ENCODE assay signal across 1 cellular context in the genomic region with DNA sequence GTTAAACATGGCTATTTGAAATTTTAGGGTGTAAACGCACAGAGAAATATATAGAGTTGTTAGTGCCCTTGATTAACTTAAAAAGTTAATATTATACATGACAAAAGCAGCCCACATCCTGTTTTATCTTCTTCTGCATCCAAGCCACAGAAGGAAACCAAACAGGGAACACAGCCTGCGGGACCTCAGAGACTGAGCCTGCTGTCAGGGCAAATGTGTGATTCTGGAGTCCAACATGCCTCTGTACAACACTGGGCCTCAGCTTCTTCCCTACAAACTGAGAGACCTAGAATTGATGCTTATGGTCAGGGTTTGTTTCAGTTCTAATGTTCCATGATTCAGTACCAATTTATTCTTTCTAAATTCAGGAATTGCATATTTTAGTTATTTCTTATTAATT.
TF ChIP-seq lines count a peak whose summit lies in the region.

No MANE protein-coding gene starts in this region.

TF ChIP-seq in SK-N-SH, 30 proteins besides CTCF, POLR2A, EP300 and RAD21 (continued from another document):
- TF ChIP-seq, protein P1, sequence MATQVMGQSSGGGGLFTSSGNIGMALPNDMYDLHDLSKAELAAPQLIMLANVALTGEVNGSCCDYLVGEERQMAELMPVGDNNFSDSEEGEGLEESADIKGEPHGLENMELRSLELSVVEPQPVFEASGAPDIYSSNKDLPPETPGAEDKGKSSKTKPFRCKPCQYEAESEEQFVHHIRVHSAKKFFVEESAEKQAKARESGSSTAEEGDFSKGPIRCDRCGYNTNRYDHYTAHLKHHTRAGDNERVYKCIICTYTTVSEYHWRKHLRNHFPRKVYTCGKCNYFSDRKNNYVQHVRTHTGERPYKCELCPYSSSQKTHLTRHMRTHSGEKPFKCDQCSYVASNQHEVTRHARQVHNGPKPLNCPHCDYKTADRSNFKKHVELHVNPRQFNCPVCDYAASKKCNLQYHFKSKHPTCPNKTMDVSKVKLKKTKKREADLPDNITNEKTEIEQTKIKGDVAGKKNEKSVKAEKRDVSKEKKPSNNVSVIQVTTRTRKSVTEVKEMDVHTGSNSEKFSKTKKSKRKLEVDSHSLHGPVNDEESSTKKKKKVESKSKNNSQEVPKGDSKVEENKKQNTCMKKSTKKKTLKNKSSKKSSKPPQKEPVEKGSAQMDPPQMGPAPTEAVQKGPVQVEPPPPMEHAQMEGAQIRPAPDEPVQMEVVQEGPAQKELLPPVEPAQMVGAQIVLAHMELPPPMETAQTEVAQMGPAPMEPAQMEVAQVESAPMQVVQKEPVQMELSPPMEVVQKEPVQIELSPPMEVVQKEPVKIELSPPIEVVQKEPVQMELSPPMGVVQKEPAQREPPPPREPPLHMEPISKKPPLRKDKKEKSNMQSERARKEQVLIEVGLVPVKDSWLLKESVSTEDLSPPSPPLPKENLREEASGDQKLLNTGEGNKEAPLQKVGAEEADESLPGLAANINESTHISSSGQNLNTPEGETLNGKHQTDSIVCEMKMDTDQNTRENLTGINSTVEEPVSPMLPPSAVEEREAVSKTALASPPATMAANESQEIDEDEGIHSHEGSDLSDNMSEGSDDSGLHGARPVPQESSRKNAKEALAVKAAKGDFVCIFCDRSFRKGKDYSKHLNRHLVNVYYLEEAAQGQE (IDR thresholded peaks at IDR 0.05; ENCODE audit: low read depth, low read length), result no peak
TF ChIP-seq in SK-N-SH: peak in this region for 0.
